Comparison of ENCODE assay signal across 1 cellular context in the genomic region with DNA sequence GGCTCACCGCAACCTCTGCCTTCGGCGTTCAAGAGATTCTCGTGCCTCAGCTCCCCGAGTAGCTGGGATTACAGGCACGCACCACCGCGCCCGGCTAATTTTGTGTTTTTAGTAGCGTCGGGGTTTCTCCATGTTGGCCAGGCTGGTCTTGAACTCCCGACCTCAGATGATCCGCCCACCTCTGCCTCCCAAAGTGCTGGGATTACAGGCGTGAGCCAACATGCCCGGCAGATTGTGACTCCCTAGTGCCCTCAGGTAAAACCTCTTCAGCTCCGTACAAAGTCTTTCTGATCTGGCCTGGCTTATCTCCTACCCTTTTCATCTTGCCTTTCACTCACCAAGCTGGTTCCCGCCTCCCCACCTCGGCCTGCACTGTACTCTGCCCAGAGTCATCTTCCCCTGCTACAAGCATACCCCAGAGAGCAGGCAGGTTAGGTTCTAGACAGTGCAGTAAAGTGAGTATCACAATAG.
A peak's percentile ranks its signal among the peaks of the same experiment; 100 is the strongest.
TF ChIP-seq lines count a peak whose summit lies in the region.

No MANE protein-coding gene starts in this region.

TF ChIP-seq in HepG2, 621 proteins besides CTCF, POLR2A, EP300 and RAD21 (continues in another document):
- TF ChIP-seq ZNF563 (CRISPR knock-in tag; IDR thresholded peaks at IDR 0.05) (no peak), ZSCAN21 (CRISPR knock-in tag; IDR thresholded peaks at IDR 0.05; ENCODE audit: borderline replicate concordance) (no peak), ZNF383 (CRISPR knock-in tag; IDR thresholded peaks at IDR 0.05; ENCODE audit: borderline replicate concordance) (no peak), FLYWCH1 (CRISPR knock-in tag; IDR thresholded peaks at IDR 0.05) (no peak), CREM (IDR thresholded peaks at IDR 0.05) (peak; percentile 23; the same call in 1 of the 2 replicates), CREM (CRISPR knock-in tag; IDR thresholded peaks at IDR 0.05) (no peak), MAZ (IDR thresholded peaks at IDR 0.05; ENCODE audit: borderline replicate concordance, low read depth, low read length) (no peak), MAZ (CRISPR knock-in tag; IDR thresholded peaks at IDR 0.05; ENCODE audit: low read depth) (no peak), REL (CRISPR knock-in tag; conservative IDR thresholded peaks at IDR 0.05) (no peak), RBFOX2 (IDR thresholded peaks at IDR 0.05; ENCODE audit: low read depth, low read length) (no peak), ZNF883 (CRISPR knock-in tag; IDR thresholded peaks at IDR 0.05; ENCODE audit: not compliant biosample characterization) (no peak), KAT7 (CRISPR knock-in tag; IDR thresholded peaks at IDR 0.05; ENCODE audit: borderline replicate concordance) (peak; percentile 55; the same call in 1 of the 2 replicates), ZNF670 (CRISPR knock-in tag; IDR thresholded peaks at IDR 0.05; ENCODE audit: borderline replicate concordance) (no peak), RARA (CRISPR knock-in tag; IDR thresholded peaks at IDR 0.05) (peak; percentile 34; the same call in 1 of the 2 replicates), SP1 (IDR thresholded peaks at IDR 0.05) (no peak), SP1 (CRISPR knock-in tag; IDR thresholded peaks at IDR 0.05) (no peak), HMG20B (CRISPR knock-in tag; conservative IDR thresholded peaks at IDR 0.05) (no peak), RORA (CRISPR knock-in tag; IDR thresholded peaks at IDR 0.05) (no peak), YEATS4 (CRISPR knock-in tag; IDR thresholded peaks at IDR 0.05; ENCODE audit: borderline replicate concordance) (no peak), TBP (CRISPR knock-in tag; IDR thresholded peaks at IDR 0.05) (no peak), CREB1 (IDR thresholded peaks at IDR 0.05) (no peak), CREB1 (CRISPR knock-in tag; IDR thresholded peaks at IDR 0.05) (no peak), KMT2A (CRISPR knock-in tag; IDR thresholded peaks at IDR 0.05) (no peak), REPIN1 (CRISPR knock-in tag; IDR thresholded peaks at IDR 0.05; ENCODE audit: borderline replicate concordance, low read depth) (no peak), TOE1 (CRISPR knock-in tag; IDR thresholded peaks at IDR 0.05) (no peak), KLF15 (CRISPR knock-in tag; IDR thresholded peaks at IDR 0.05; ENCODE audit: borderline replicate concordance) (no peak), ZEB1 (IDR thresholded peaks at IDR 0.05; ENCODE audit: insufficient replicate concordance, low read depth) (no peak), ZIK1 (CRISPR knock-in tag; IDR thresholded peaks at IDR 0.05; ENCODE audit: borderline replicate concordance, low read depth) (no peak), ZNF431 (CRISPR knock-in tag; IDR thresholded peaks at IDR 0.05; ENCODE audit: borderline replicate concordance, low read depth) (no peak), DMAP1 (CRISPR knock-in tag; IDR thresholded peaks at IDR 0.05) (peak; percentile 28; the same call in 1 of the 2 replicates), FOXC1 (CRISPR knock-in tag; IDR thresholded peaks at IDR 0.05; ENCODE audit: borderline replicate concordance) (no peak), ZNF549 (CRISPR knock-in tag; IDR thresholded peaks at IDR 0.05) (no peak), ZNF713 (CRISPR knock-in tag; IDR thresholded peaks at IDR 0.05) (no peak), RNF2 (conservative IDR thresholded peaks at IDR 0.05; ENCODE audit: low read depth) (no peak), SMARCE1 (IDR thresholded peaks at IDR 0.05; ENCODE audit: borderline replicate concordance) (no peak), CENPX (CRISPR knock-in tag; IDR thresholded peaks at IDR 0.05) (no peak), IKZF1 (IDR thresholded peaks at IDR 0.05) (no peak), KDM5A (IDR thresholded peaks at IDR 0.05; ENCODE audit: borderline replicate concordance, low read length) (no peak)
- TF ChIP-seq, protein P1, sequence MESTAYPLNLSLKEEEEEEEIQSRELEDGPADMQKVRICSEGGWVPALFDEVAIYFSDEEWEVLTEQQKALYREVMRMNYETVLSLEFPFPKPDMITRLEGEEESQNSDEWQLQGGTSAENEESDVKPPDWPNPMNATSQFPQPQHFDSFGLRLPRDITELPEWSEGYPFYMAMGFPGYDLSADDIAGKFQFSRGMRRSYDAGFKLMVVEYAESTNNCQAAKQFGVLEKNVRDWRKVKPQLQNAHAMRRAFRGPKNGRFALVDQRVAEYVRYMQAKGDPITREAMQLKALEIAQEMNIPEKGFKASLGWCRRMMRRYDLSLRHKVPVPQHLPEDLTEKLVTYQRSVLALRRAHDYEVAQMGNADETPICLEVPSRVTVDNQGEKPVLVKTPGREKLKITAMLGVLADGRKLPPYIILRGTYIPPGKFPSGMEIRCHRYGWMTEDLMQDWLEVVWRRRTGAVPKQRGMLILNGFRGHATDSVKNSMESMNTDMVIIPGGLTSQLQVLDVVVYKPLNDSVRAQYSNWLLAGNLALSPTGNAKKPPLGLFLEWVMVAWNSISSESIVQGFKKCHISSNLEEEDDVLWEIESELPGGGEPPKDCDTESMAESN (CRISPR knock-in tag; conservative IDR thresholded peaks at IDR 0.05), result no peak
- TF ChIP-seq, protein P2, sequence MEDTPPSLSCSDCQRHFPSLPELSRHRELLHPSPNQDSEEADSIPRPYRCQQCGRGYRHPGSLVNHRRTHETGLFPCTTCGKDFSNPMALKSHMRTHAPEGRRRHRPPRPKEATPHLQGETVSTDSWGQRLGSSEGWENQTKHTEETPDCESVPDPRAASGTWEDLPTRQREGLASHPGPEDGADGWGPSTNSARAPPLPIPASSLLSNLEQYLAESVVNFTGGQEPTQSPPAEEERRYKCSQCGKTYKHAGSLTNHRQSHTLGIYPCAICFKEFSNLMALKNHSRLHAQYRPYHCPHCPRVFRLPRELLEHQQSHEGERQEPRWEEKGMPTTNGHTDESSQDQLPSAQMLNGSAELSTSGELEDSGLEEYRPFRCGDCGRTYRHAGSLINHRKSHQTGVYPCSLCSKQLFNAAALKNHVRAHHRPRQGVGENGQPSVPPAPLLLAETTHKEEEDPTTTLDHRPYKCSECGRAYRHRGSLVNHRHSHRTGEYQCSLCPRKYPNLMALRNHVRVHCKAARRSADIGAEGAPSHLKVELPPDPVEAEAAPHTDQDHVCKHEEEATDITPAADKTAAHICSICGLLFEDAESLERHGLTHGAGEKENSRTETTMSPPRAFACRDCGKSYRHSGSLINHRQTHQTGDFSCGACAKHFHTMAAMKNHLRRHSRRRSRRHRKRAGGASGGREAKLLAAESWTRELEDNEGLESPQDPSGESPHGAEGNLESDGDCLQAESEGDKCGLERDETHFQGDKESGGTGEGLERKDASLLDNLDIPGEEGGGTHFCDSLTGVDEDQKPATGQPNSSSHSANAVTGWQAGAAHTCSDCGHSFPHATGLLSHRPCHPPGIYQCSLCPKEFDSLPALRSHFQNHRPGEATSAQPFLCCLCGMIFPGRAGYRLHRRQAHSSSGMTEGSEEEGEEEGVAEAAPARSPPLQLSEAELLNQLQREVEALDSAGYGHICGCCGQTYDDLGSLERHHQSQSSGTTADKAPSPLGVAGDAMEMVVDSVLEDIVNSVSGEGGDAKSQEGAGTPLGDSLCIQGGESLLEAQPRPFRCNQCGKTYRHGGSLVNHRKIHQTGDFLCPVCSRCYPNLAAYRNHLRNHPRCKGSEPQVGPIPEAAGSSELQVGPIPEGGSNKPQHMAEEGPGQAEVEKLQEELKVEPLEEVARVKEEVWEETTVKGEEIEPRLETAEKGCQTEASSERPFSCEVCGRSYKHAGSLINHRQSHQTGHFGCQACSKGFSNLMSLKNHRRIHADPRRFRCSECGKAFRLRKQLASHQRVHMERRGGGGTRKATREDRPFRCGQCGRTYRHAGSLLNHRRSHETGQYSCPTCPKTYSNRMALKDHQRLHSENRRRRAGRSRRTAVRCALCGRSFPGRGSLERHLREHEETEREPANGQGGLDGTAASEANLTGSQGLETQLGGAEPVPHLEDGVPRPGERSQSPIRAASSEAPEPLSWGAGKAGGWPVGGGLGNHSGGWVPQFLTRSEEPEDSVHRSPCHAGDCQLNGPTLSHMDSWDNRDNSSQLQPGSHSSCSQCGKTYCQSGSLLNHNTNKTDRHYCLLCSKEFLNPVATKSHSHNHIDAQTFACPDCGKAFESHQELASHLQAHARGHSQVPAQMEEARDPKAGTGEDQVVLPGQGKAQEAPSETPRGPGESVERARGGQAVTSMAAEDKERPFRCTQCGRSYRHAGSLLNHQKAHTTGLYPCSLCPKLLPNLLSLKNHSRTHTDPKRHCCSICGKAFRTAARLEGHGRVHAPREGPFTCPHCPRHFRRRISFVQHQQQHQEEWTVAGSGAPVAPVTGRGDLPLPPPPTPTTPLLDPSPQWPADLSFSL (CRISPR knock-in tag; IDR thresholded peaks at IDR 0.05), result no peak
- TF ChIP-seq, protein P3, sequence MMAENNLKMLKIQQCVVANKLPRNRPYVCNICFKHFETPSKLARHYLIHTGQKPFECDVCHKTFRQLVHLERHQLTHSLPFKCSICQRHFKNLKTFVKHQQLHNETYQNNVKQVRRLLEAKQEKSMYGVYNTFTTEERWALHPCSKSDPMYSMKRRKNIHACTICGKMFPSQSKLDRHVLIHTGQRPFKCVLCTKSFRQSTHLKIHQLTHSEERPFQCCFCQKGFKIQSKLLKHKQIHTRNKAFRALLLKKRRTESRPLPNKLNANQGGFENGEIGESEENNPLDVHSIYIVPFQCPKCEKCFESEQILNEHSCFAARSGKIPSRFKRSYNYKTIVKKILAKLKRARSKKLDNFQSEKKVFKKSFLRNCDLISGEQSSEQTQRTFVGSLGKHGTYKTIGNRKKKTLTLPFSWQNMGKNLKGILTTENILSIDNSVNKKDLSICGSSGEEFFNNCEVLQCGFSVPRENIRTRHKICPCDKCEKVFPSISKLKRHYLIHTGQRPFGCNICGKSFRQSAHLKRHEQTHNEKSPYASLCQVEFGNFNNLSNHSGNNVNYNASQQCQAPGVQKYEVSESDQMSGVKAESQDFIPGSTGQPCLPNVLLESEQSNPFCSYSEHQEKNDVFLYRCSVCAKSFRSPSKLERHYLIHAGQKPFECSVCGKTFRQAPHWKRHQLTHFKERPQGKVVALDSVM (CRISPR knock-in tag; IDR thresholded peaks at IDR 0.05), result no peak
- TF ChIP-seq, protein P4, sequence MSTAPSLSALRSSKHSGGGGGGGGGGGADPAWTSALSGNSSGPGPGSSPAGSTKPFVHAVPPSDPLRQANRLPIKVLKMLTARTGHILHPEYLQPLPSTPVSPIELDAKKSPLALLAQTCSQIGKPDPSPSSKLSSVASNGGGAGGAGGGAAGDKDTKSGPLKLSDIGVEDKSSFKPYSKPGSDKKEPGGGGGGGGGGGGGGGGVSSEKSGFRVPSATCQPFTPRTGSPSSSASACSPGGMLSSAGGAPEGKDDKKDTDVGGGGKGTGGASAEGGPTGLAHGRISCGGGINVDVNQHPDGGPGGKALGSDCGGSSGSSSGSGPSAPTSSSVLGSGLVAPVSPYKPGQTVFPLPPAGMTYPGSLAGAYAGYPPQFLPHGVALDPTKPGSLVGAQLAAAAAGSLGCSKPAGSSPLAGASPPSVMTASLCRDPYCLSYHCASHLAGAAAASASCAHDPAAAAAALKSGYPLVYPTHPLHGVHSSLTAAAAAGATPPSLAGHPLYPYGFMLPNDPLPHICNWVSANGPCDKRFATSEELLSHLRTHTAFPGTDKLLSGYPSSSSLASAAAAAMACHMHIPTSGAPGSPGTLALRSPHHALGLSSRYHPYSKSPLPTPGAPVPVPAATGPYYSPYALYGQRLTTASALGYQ (CRISPR knock-in tag; IDR thresholded peaks at IDR 0.05), result no peak
- TF ChIP-seq, protein P5, sequence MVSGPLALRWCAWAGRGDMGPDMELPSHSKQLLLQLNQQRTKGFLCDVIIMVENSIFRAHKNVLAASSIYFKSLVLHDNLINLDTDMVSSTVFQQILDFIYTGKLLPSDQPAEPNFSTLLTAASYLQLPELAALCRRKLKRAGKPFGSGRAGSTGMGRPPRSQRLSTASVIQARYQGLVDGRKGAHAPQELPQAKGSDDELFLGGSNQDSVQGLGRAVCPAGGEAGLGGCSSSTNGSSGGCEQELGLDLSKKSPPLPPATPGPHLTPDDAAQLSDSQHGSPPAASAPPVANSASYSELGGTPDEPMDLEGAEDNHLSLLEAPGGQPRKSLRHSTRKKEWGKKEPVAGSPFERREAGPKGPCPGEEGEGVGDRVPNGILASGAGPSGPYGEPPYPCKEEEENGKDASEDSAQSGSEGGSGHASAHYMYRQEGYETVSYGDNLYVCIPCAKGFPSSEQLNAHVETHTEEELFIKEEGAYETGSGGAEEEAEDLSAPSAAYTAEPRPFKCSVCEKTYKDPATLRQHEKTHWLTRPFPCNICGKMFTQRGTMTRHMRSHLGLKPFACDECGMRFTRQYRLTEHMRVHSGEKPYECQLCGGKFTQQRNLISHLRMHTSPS (CRISPR knock-in tag; IDR thresholded peaks at IDR 0.05; ENCODE audit: low read depth), result peak; percentile 46; the same call in 1 of the 2 replicates
- TF ChIP-seq, protein P6, sequence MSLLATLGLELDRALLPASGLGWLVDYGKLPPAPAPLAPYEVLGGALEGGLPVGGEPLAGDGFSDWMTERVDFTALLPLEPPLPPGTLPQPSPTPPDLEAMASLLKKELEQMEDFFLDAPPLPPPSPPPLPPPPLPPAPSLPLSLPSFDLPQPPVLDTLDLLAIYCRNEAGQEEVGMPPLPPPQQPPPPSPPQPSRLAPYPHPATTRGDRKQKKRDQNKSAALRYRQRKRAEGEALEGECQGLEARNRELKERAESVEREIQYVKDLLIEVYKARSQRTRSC (CRISPR knock-in tag; IDR thresholded peaks at IDR 0.05; ENCODE audit: low read depth), result no peak
- TF ChIP-seq, protein P7, sequence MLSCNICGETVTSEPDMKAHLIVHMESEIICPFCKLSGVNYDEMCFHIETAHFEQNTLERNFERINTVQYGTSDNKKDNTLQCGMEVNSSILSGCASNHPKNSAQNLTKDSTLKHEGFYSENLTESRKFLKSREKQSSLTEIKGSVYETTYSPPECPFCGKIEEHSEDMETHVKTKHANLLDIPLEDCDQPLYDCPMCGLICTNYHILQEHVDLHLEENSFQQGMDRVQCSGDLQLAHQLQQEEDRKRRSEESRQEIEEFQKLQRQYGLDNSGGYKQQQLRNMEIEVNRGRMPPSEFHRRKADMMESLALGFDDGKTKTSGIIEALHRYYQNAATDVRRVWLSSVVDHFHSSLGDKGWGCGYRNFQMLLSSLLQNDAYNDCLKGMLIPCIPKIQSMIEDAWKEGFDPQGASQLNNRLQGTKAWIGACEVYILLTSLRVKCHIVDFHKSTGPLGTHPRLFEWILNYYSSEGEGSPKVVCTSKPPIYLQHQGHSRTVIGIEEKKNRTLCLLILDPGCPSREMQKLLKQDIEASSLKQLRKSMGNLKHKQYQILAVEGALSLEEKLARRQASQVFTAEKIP (CRISPR knock-in tag; IDR thresholded peaks at IDR 0.05; ENCODE audit: borderline replicate concordance), result no peak
- TF ChIP-seq, protein P8, sequence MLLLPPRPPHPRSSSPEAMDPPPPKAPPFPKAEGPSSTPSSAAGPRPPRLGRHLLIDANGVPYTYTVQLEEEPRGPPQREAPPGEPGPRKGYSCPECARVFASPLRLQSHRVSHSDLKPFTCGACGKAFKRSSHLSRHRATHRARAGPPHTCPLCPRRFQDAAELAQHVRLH (CRISPR knock-in tag; IDR thresholded peaks at IDR 0.05; ENCODE audit: borderline replicate concordance, low read depth), result no peak
- TF ChIP-seq, protein P9, sequence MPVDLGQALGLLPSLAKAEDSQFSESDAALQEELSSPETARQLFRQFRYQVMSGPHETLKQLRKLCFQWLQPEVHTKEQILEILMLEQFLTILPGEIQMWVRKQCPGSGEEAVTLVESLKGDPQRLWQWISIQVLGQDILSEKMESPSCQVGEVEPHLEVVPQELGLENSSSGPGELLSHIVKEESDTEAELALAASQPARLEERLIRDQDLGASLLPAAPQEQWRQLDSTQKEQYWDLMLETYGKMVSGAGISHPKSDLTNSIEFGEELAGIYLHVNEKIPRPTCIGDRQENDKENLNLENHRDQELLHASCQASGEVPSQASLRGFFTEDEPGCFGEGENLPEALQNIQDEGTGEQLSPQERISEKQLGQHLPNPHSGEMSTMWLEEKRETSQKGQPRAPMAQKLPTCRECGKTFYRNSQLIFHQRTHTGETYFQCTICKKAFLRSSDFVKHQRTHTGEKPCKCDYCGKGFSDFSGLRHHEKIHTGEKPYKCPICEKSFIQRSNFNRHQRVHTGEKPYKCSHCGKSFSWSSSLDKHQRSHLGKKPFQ (CRISPR knock-in tag; IDR thresholded peaks at IDR 0.05; ENCODE audit: insufficient replicate concordance), result no peak
